ENCODE assay signal across 27 cellular contexts in genomic region chr2:67660871-67661270, GRCh38.
"Had no signal": no experiment of that assay in that cellular context is flagged by ENCODE, and none has a peak within 500 bp of the region (broad histone marks: within the 10 kb centered on the region; RNA-seq: fewer than 3 reads in every experiment).

No MANE protein-coding gene starts in this region.

- H3K9me3 ChIP-seq: neutrophil, ovary, prostate gland, tibial artery had no signal

- H3K4me1 ChIP-seq: breast epithelium, prostate gland had no signal

- H3K9me3 Mint-ChIP-seq: activated CD4-positive, alpha-beta T cell treated with anti-CD3 and anti-CD28 coated beads, Interleukin-2, amount 10 ng/mL, durations not matched to agents 7 days and 5 days; activated CD8-positive, alpha-beta T cell treated with anti-CD3 and anti-CD28 coated beads for 36 hours; activated naive CD4-positive, alpha-beta T cell treated with anti-CD3 and anti-CD28 coated beads, Interleukin-2, amount 50 U/mL, for 24 hours; activated T-helper 1 cell treated with anti-CD3 and anti-CD28 coated beads, Interleukin-12 subunit alpha, Interleukin-12 subunit beta, Interleukin-2, Interleukin-4 antibody, amounts not matched to agents 30 ng/mL and 10 ng/mL and 1 ng/mL, durations not matched to agents 14 hours and 24 hours and 36 hours; natural killer cell; stimulated activated naive CD8-positive, alpha-beta T cell treated with anti-CD3 and anti-CD28 coated beads, Interleukin-15, Interleukin-2, amounts not matched to agents 100 ng/mL and 50 ng/mL, for 24 hours had no signal

- H3K27ac ChIP-seq: breast epithelium, left ventricle myocardium inferior, neutrophil, ovary, prostate gland, tibial artery, WERI-Rb-1 had no signal

- H3K27me3 Mint-ChIP-seq: activated CD4-positive, alpha-beta T cell treated with anti-CD3 and anti-CD28 coated beads, Interleukin-2, amount 10 ng/mL, durations not matched to agents 7 days and 5 days; activated CD8-positive, alpha-beta memory T cell treated with anti-CD3 and anti-CD28 coated beads, Interleukin-2, amount 10 ng/mL, durations not matched to agents 7 days and 5 days; activated CD8-positive, alpha-beta T cell treated with anti-CD3 and anti-CD28 coated beads for 36 hours had no signal

- H3K27ac Mint-ChIP-seq: activated CD4-positive, alpha-beta T cell treated with anti-CD3 and anti-CD28 coated beads, Interleukin-2, amount 10 ng/mL, durations not matched to agents 7 days and 5 days; activated CD8-positive, alpha-beta memory T cell treated with anti-CD3 and anti-CD28 coated beads, Interleukin-2, amount 10 ng/mL, durations not matched to agents 7 days and 5 days; activated CD8-positive, alpha-beta T cell treated with anti-CD3 and anti-CD28 coated beads for 36 hours; activated naive CD4-positive, alpha-beta T cell treated with anti-CD3 and anti-CD28 coated beads, Interleukin-2, amount 50 U/mL, for 24 hours; activated T-helper 1 cell treated with anti-CD3 and anti-CD28 coated beads, Interleukin-12 subunit alpha, Interleukin-12 subunit beta, Interleukin-2, Interleukin-4 antibody, amounts not matched to agents 30 ng/mL and 10 ng/mL and 1 ng/mL, durations not matched to agents 14 hours and 24 hours and 36 hours; mesothelial cell of epicardium; natural killer cell; stimulated activated naive CD8-positive, alpha-beta T cell treated with anti-CD3 and anti-CD28 coated beads, Interleukin-15, Interleukin-2, amounts not matched to agents 100 ng/mL and 50 ng/mL, for 24 hours had no signal

- H3K36me3 Mint-ChIP-seq: activated CD8-positive, alpha-beta memory T cell treated with anti-CD3 and anti-CD28 coated beads, Interleukin-2, amount 10 ng/mL, durations not matched to agents 7 days and 5 days; activated naive CD4-positive, alpha-beta T cell treated with anti-CD3 and anti-CD28 coated beads, Interleukin-2, amount 50 U/mL, for 24 hours had no signal

- H3K36me3 ChIP-seq: breast epithelium, left ventricle myocardium inferior, neutrophil, ovary, prostate gland, tibial artery, WERI-Rb-1 had no signal

- H3K27me3 ChIP-seq: breast epithelium, neutrophil, ovary, tibial artery had no signal

- H3K4me1 Mint-ChIP-seq: activated CD4-positive, alpha-beta T cell treated with anti-CD3 and anti-CD28 coated beads, Interleukin-2, amount 10 ng/mL, durations not matched to agents 7 days and 5 days; activated CD8-positive, alpha-beta memory T cell treated with anti-CD3 and anti-CD28 coated beads, Interleukin-2, amount 10 ng/mL, durations not matched to agents 7 days and 5 days; activated naive CD4-positive, alpha-beta T cell treated with anti-CD3 and anti-CD28 coated beads, Interleukin-2, amount 50 U/mL, for 24 hours; mesothelial cell of epicardium; natural killer cell had no signal

- DNase-seq: activated CD4-positive, alpha-beta T cell treated with anti-CD3 and anti-CD28 coated beads, Interleukin-2, amount 10 ng/mL, durations not matched to agents 7 days and 5 days; activated CD4-positive, CD25-positive, alpha-beta regulatory T cell treated with anti-CD3 and anti-CD28 coated beads, Interleukin-2, amount 50 U/mL, for 72 hours; activated CD8-positive, alpha-beta memory T cell treated with anti-CD3 and anti-CD28 coated beads, Interleukin-2, amount 10 ng/mL, durations not matched to agents 7 days and 5 days; activated CD8-positive, alpha-beta T cell treated with anti-CD3 and anti-CD28 coated beads for 36 hours; activated gamma-delta T cell treated with Interleukin-2 at 50 U/mL for 16 hours; activated T-cell treated with anti-CD3 and anti-CD28 coated beads for 4 hours; foreskin melanocyte; hippocampal formation; left ventricle myocardium inferior; mammary epithelial cell; natural killer cell; ovary; stimulated activated CD4-positive, alpha-beta T cell treated with anti-CD3 and anti-CD28 coated beads, Interleukin-12 subunit alpha, Interleukin-12 subunit beta, amount 100 ng/mL, for 4 hours; stimulated activated CD4-positive, alpha-beta T cell treated with anti-CD3 and anti-CD28 coated beads, Interleukin-4, amount 100 ng/mL, for 4 hours; T-helper 1 cell; tibial artery; WERI-Rb-1 had no signal

- H3K4me3 ChIP-seq: breast epithelium, coronary artery, left ventricle myocardium inferior, ovary, prostate gland, tibial artery had no signal

- FAIRE-seq: astrocyte, TTC549 had no signal

- ATAC-seq: activated CD8-positive, alpha-beta memory T cell treated with anti-CD3 and anti-CD28 coated beads, Interleukin-2, amount 10 ng/mL, durations not matched to agents 7 days and 5 days; activated CD8-positive, alpha-beta T cell treated with anti-CD3 and anti-CD28 coated beads for 36 hours; natural killer cell had no signal

- H3K4me3 Mint-ChIP-seq: activated CD4-positive, alpha-beta T cell treated with anti-CD3 and anti-CD28 coated beads, Interleukin-2, amount 10 ng/mL, durations not matched to agents 7 days and 5 days; activated CD8-positive, alpha-beta memory T cell treated with anti-CD3 and anti-CD28 coated beads, Interleukin-2, amount 10 ng/mL, durations not matched to agents 7 days and 5 days; activated CD8-positive, alpha-beta T cell treated with anti-CD3 and anti-CD28 coated beads for 36 hours; activated naive CD4-positive, alpha-beta T cell treated with anti-CD3 and anti-CD28 coated beads, Interleukin-2, amount 50 U/mL, for 24 hours; activated T-helper 1 cell treated with anti-CD3 and anti-CD28 coated beads, Interleukin-12 subunit alpha, Interleukin-12 subunit beta, Interleukin-2, Interleukin-4 antibody, amounts not matched to agents 30 ng/mL and 10 ng/mL and 1 ng/mL, durations not matched to agents 14 hours and 24 hours and 36 hours; mesothelial cell of epicardium; natural killer cell; stimulated activated naive CD8-positive, alpha-beta T cell treated with anti-CD3 and anti-CD28 coated beads, Interleukin-15, Interleukin-2, amounts not matched to agents 100 ng/mL and 50 ng/mL, for 24 hours had no signal
